ENCODE assay signal across 8 cellular contexts in genomic region chr3:40476478-40477470, GRCh38. TPM values are rescaled to one million over a fixed set of nuclear protein-coding genes. Genes with fewer than 3 reads are reported as not detected.
DNase-seq lines count a peak whose midpoint lies in the region; ATAC-seq, FAIRE-seq and TF ChIP-seq lines count a peak whose summit lies in the region.

Gene ZNF619, plus strand, starts transcription at chr3:40477122. Its CDS starts 858 bp downstream, at chr3:40477980.

- peaks cover 13% of the 10 kb centered on the region for H3K4me1 Mint-ChIP-seq in chondrocyte (ENCODE audit: low read depth)

- TF ChIP-seq POLR2A in GM12891 (IDR thresholded peaks at IDR 0.05; ENCODE audit: low read depth, low read length): 0 out of 2 replicates have a peak, but pooled peaks have one; percentile 16

- no peaks in the 10 kb centered on the region for H3K27me3 Mint-ChIP-seq in chondrocyte (ENCODE audit: low read depth)

- H3K4me3 Mint-ChIP-seq in chondrocyte (ENCODE audit: unreplicated experiment): peak within 1 kb of the TSS; percentile 81

- no peaks in the 10 kb centered on the region for H3K9me3 Mint-ChIP-seq in chondrocyte (ENCODE audit: low read depth)

- peaks cover 2% of the 10 kb centered on the region for H3K36me3 Mint-ChIP-seq in chondrocyte (ENCODE audit: low read depth)

- ATAC-seq in HG02798 (IDR thresholded peaks at IDR 0.05; ENCODE audit: poor library complexity, unreplicated experiment): peak; percentile 87

- peak within 1 kb of the TSS; percentile 54 for H3K27ac ChIP-seq in 22Rv1

- TF ChIP-seq CTCF in 22Rv1 (IDR thresholded peaks at IDR 0.05): no peak
- no peak for TF ChIP-seq CTCF in chondrocyte (IDR thresholded peaks at IDR 0.05)

- DNase-seq in GM12891 (ENCODE audit: insufficient read length, low spot score): peak; percentile 59
- peak; percentile 60 for DNase-seq in NCI-H2029 treated with DMSO at 0.1 percent for 48 hours (lab: John Stamatoyannopoulos, UW)
- peak; percentile 19 for DNase-seq in activated CD4-positive, CD25-positive, alpha-beta regulatory T cell treated with anti-CD3 and anti-CD28 coated beads, Interleukin-2, amount 50 U/mL, for 16 hours (ENCODE audit: low read depth, low spot score)
- DNase-seq in chondrocyte (ENCODE audit: low spot score): no peak
- peak; percentile 34 for DNase-seq in kidney glomerular epithelial cell (lab: John Stamatoyannopoulos, UW)
- DNase-seq in stimulated activated CD4-positive, alpha-beta T cell treated with anti-CD3 and anti-CD28 coated beads, Interleukin-12 subunit alpha, Interleukin-12 subunit beta, amount 100 ng/mL, for 24 hours (ENCODE audit: low read depth in 2 of 2): peak; percentile 32 to 40

- peak; percentile 78 for FAIRE-seq in GM12891 (lab: Jason Lieb, UNC)

- peak within 1 kb of the TSS; percentile 86 for H3K27ac Mint-ChIP-seq in chondrocyte (ENCODE audit: unreplicated experiment)

TF ChIP-seq in GM12891, 5 proteins besides CTCF, POLR2A, EP300 and RAD21:
- TF ChIP-seq SPI1 (IDR thresholded peaks at IDR 0.05; ENCODE audit: low read depth, low read length) (no peak), POU2F2 (IDR thresholded peaks at IDR 0.05; ENCODE audit: low read depth, low read length) (no peak; the same call in 1 of the 2 replicates), PAX5 (IDR thresholded peaks at IDR 0.05; ENCODE audit: insufficient read depth, low read length, severe bottlenecking) (no peak), TAF1 (IDR thresholded peaks at IDR 0.05; ENCODE audit: low read depth, low read length) (peak; percentile 77; the same call in 1 of the 2 replicates)

RNA-seq across cellular contexts. Expression of gene ZNF619, which starts in this region (rescaled TPM):
- 1.3 TPM for polyA plus RNA-seq in GM12891 (2012; ENCODE audit: low read depth, missing spikeins)
- 3.3 to 5.5 TPM (median 3.7 TPM) in 3 replicates for total RNA-seq in chondrocyte
